In genomic region chr18:64219511-64219910, GRCh38 we compare ENCODE assay signal across 20 cellular contexts.
DNase-seq lines count a peak whose midpoint lies in the region; TF ChIP-seq lines count a peak whose summit lies in the region.
"Had no signal": no experiment of that assay in that cellular context is flagged by ENCODE, and none has a peak within 500 bp of the region (broad histone marks: within the 10 kb centered on the region; RNA-seq: fewer than 3 reads in every experiment).

No MANE protein-coding gene starts in this region.

- peaks cover 8% of the 10 kb centered on the region for H3K4me1 Mint-ChIP-seq in glutamatergic neuron (ENCODE audit: low read depth, unreplicated experiment)

- intact Hi-C loops in A673 (cut with micrococcal nuclease; ENCODE audit: unreplicated experiment) (no loop called here), ascending aorta (cut with DNase I) (no loop called here)

- H3K27me3 ChIP-seq in A673 (replicated peaks; ENCODE audit: insufficient read depth, low read depth, low read length, poor library complexity) (no peaks in the 10 kb centered on the region), ascending aorta (no peaks in the 10 kb centered on the region)
- H3K27me3 ChIP-seq: MG63 had no signal

- H3K27ac ChIP-seq in A673 (ENCODE audit: low read depth, low read length, poor library complexity, severe bottlenecking) (no peak overlapping the region), ascending aorta (no peak overlapping the region)
- H3K27ac ChIP-seq: C4-2B, GM23248 had no signal

- peak; percentile 49 for DNase-seq in A673 (ENCODE audit: low spot score)
- peak; percentile 67 for DNase-seq in COR-L47 (lab: John Stamatoyannopoulos, UW)
- DNase-seq in NCI-H2171 treated with DMSO at 0.1 percent for 48 hours (lab: John Stamatoyannopoulos, UW), result peak; percentile 53
- DNase-seq in glutamatergic neuron, result no peak
- no peak for DNase-seq in stimulated activated naive CD4-positive, alpha-beta T cell (lab: John Stamatoyannopoulos, UW)
- DNase-seq in nucleus accumbens (lab: John Stamatoyannopoulos, UW), result no peak
- no peak for DNase-seq in ascending aorta (ENCODE audit: low spot score in 2 of 2)
- DNase-seq in dedifferentiated amniotic fluid mesenchymal stem cell (ENCODE audit: extremely low spot score), result no peak
- DNase-seq: AML-193, GF-D8, GM23248, Kasumi-1, MG63, NCI-H1092, NCI-H187 treated with DMSO at 0.1 percent for 48 hours, NCI-H510A treated with DMSO at 0.1 percent for 48 hours, OCI-M1, Right ventricle myocardium superior had no signal

- no peaks in the 10 kb centered on the region for H3K9me3 ChIP-seq in A673 (ENCODE audit: low read depth, low read length, poor library complexity, severe bottlenecking)
- H3K9me3 ChIP-seq in ascending aorta, result no peaks in the 10 kb centered on the region
- H3K9me3 ChIP-seq: MG63 had no signal

- H3K27me3 Mint-ChIP-seq in glutamatergic neuron (ENCODE audit: unreplicated experiment), result no peaks in the 10 kb centered on the region

- BruUV-seq in A673 (replicated peaks; lab: Mats Ljungman, UMichigan), result no TSS peak

- H3K4me3 ChIP-seq in A673 (ENCODE audit: low read depth, low read length, poor library complexity, severe bottlenecking), result no peak overlapping the region
- no peak overlapping the region for H3K4me3 ChIP-seq in ascending aorta
- H3K4me3 ChIP-seq: GM23248, MG63 had no signal

- peak overlapping the region; percentile 6 for H3K27ac Mint-ChIP-seq in glutamatergic neuron (ENCODE audit: unreplicated experiment)
- H3K27ac Mint-ChIP-seq: T-helper 2 cell treated with Interferon-gamma antibody and Interleukin-4, amounts not matched to agents 5 μg/mL and 100 μg/mL, for 36 hours had no signal

- H3K4me1 ChIP-seq in A673 (ENCODE audit: insufficient read depth, low read length, poor library complexity, severe bottlenecking) (peaks cover 11% of the 10 kb centered on the region), ascending aorta (no peaks in the 10 kb centered on the region)

- H3K4me3 Mint-ChIP-seq in glutamatergic neuron (ENCODE audit: unreplicated experiment), result no peak overlapping the region
- H3K4me3 Mint-ChIP-seq: T-helper 2 cell treated with Interferon-gamma antibody and Interleukin-4, amounts not matched to agents 5 μg/mL and 100 μg/mL, for 36 hours had no signal

- no peaks in the 10 kb centered on the region for H3K36me3 Mint-ChIP-seq in glutamatergic neuron (ENCODE audit: unreplicated experiment)

- no peaks in the 10 kb centered on the region for H3K36me3 ChIP-seq in A673 (ENCODE audit: insufficient read depth, low read length, poor library complexity, severe bottlenecking)
- H3K36me3 ChIP-seq in ascending aorta, result no peaks in the 10 kb centered on the region
- H3K36me3 ChIP-seq: MG63 had no signal

- peaks cover 3% of the 10 kb centered on the region for H3K9me3 Mint-ChIP-seq in glutamatergic neuron (ENCODE audit: unreplicated experiment)
- H3K9me3 Mint-ChIP-seq: T-helper 2 cell treated with Interferon-gamma antibody and Interleukin-4, amounts not matched to agents 5 μg/mL and 100 μg/mL, for 36 hours had no signal

- CTCF ChIA-PET in A673 (lab: Charles Lee), result no interaction called here

- POLR2A ChIA-PET in A673 (lab: Charles Lee; ENCODE audit: low non-redundant PET), result no interaction called here

- TF ChIP-seq CTCF in A673 (conservative IDR thresholded peaks at IDR 0.05; ENCODE audit: low read depth, low read length) (no peak), glutamatergic neuron (IDR thresholded peaks at IDR 0.05; ENCODE audit: partially characterized antibody, unreplicated experiment) (no peak), ascending aorta (IDR thresholded peaks at IDR 0.05) (no peak)

Comparison
In these comparisons a context has a peak if more than half of its experiments do, and no peak if none do; other contexts are left out.
1. DNase-seq: peak in A673 (single experiment), COR-L47 (single experiment) and NCI-H2171 treated with DMSO at 0.1 percent for 48 hours (single experiment); none in glutamatergic neuron (single experiment), stimulated activated naive CD4-positive, alpha-beta T cell (0 of 6), nucleus accumbens (0 of 56), ascending aorta (0 of 2) and dedifferentiated amniotic fluid mesenchymal stem cell (single experiment).